ENCODE assay signal across 18 cellular contexts in genomic region chr4:3700736-3701135, GRCh38.
"Had no signal": no experiment of that assay in that cellular context is flagged by ENCODE, and none has a peak within 500 bp of the region (broad histone marks: within the 10 kb centered on the region; RNA-seq: fewer than 3 reads in every experiment).

No MANE protein-coding gene starts in this region.

- H3K27ac ChIP-seq: epithelial cell of prostate, esophagus muscularis mucosa, gastrocnemius medialis, neutrophil, sigmoid colon, skin epidermis, thoracic aorta, transverse colon had no signal

- H3K36me3 ChIP-seq: esophagus muscularis mucosa, gastrocnemius medialis, neutrophil, sigmoid colon, thoracic aorta, transverse colon had no signal

- H3K4me1 Mint-ChIP-seq: central memory CD8-positive, alpha-beta T cell; naive thymus-derived CD4-positive, alpha-beta T cell; stimulated activated effector memory CD8-positive, alpha-beta T cell treated with anti-CD3 and anti-CD28 coated beads, Interleukin-12 subunit alpha, Interleukin-12 subunit beta, amount 100 ng/mL, for 72 hours had no signal

- DNase-seq: effector memory CD8-positive, alpha-beta T cell; gastrocnemius medialis; kidney glomerular epithelial cell; mesendoderm; naive thymus-derived CD4-positive, alpha-beta T cell; nephron progenitor cell; sigmoid colon; stimulated activated CD4-positive, alpha-beta T cell treated with anti-CD3 and anti-CD28 coated beads, Interleukin-2, amount 100 ng/mL, for 48 hours; transverse colon had no signal

- H3K9me3 ChIP-seq: gastrocnemius medialis, neutrophil, transverse colon had no signal

- H3K27ac Mint-ChIP-seq: dendritic cell treated with granulocyte-macrophage colony-stimulating factor and Interleukin-4, amounts not matched to agents 40 ng/mL and 50 ng/mL, for 4 days; effector memory CD8-positive, alpha-beta T cell; naive thymus-derived CD4-positive, alpha-beta T cell; nephron progenitor cell; stimulated activated effector memory CD8-positive, alpha-beta T cell treated with anti-CD3 and anti-CD28 coated beads, Interleukin-12 subunit alpha, Interleukin-12 subunit beta, amount 100 ng/mL, for 72 hours; stimulated activated naive CD8-positive, alpha-beta T cell treated with anti-CD3 and anti-CD28 coated beads, Interleukin-15, Interleukin-2, amounts not matched to agents 100 ng/mL and 50 ng/mL, for 24 hours had no signal

- H3K4me3 Mint-ChIP-seq: central memory CD8-positive, alpha-beta T cell; dendritic cell treated with granulocyte-macrophage colony-stimulating factor and Interleukin-4, amounts not matched to agents 40 ng/mL and 50 ng/mL, for 4 days; effector memory CD8-positive, alpha-beta T cell; naive thymus-derived CD4-positive, alpha-beta T cell; nephron progenitor cell; stimulated activated effector memory CD8-positive, alpha-beta T cell treated with anti-CD3 and anti-CD28 coated beads, Interleukin-12 subunit alpha, Interleukin-12 subunit beta, amount 100 ng/mL, for 72 hours; stimulated activated naive CD8-positive, alpha-beta T cell treated with anti-CD3 and anti-CD28 coated beads, Interleukin-15, Interleukin-2, amounts not matched to agents 100 ng/mL and 50 ng/mL, for 24 hours had no signal

- H3K4me1 ChIP-seq: esophagus muscularis mucosa, gastrocnemius medialis, sigmoid colon, transverse colon had no signal

- H3K4me3 ChIP-seq: esophagus muscularis mucosa, gastrocnemius medialis, sigmoid colon, skin epidermis, thoracic aorta, transverse colon had no signal

- H3K36me3 Mint-ChIP-seq: stimulated activated effector memory CD8-positive, alpha-beta T cell treated with anti-CD3 and anti-CD28 coated beads, Interleukin-12 subunit alpha, Interleukin-12 subunit beta, amount 100 ng/mL, for 72 hours had no signal
